Comparison of ENCODE assay signal across 5 cellular contexts in the genomic region with DNA sequence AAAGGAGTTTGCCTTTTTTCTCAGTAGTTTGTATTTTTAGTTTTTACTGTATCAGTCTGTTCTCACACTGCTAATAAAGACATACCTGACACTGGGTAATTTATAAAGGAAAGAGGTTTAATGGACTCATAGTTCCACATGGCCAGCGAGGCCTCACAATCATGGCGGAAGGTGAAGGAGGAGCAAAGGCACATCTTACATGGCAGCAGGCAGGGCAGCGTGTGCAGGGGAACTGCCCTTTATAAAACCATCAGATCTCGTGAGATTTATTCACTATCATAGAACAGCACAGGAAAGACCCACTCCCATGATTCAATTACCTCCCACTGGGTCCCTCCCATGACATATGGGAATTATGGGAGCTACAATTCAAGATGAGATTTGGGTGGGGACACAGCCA.
DNase-seq lines count a peak whose midpoint lies in the region; ATAC-seq, FAIRE-seq and TF ChIP-seq lines count a peak whose summit lies in the region.
"Not testable (repeated sequence)": the region's sequence is repeated elsewhere in the genome, so short reads cannot be mapped to it uniquely, and the experiment has no call there.

No MANE protein-coding gene starts in this region.

- not testable (repeated sequence) for H3K4me2 ChIP-seq in K562 (ENCODE audit: insufficient read depth, low read length)

- intact Hi-C loops in CD14-positive monocyte (cut with micrococcal nuclease) = loop anchor here in 1 of 2 donors (5.0 kb wide), 1 partner anchor 49 kb away; no protein-coding TSS in a partner anchor
- intact Hi-C loops in K562 (cut with micrococcal nuclease); dendritic cell treated with granulocyte-macrophage colony-stimulating factor and Interleukin-4, amounts not matched to agents 40 ng/mL and 50 ng/mL, for 4 days (cut with micrococcal nuclease): not testable (repeated sequence)
- intact Hi-C loops in sigmoid colon (cut with DNase I) = loop anchor here (5.0 kb wide), 1 partner anchor 144 kb away; no protein-coding TSS in a partner anchor

- H3K27ac Mint-ChIP-seq in CD14-positive monocyte = peak overlapping the region in 4 of 7 donors; percentile 9 to 62 (median 40)
- H3K27ac Mint-ChIP-seq in dendritic cell treated with granulocyte-macrophage colony-stimulating factor and Interleukin-4, amounts not matched to agents 40 ng/mL and 50 ng/mL, for 4 days = peak overlapping the region; percentile 53
- H3K27ac Mint-ChIP-seq in endothelial cell (ENCODE audit: unreplicated experiment) = not testable (repeated sequence)

- not testable (repeated sequence) for DNase-seq in CD14-positive monocyte (ENCODE audit: low spot score); K562 (ENCODE audit: extremely low read depth in 1 of 4, low spot score in 3 of 4); endothelial cell (ENCODE audit: low spot score); sigmoid colon

- not testable (repeated sequence) for H3K9ac ChIP-seq in K562 (ENCODE audit: insufficient read depth in 1 of 2, low read depth in 2 of 2, low read length in 2 of 2)

- H3K27me3 Mint-ChIP-seq in CD14-positive monocyte (ENCODE audit: low read depth in 3 of 3); dendritic cell treated with granulocyte-macrophage colony-stimulating factor and Interleukin-4, amounts not matched to agents 40 ng/mL and 50 ng/mL, for 4 days; endothelial cell (ENCODE audit: unreplicated experiment): not testable (repeated sequence)

- H3K36me3 Mint-ChIP-seq in CD14-positive monocyte = peaks cover 52 to 76% of the 10 kb centered on the region in 2 donors
- peaks cover 67% of the 10 kb centered on the region for H3K36me3 Mint-ChIP-seq in dendritic cell treated with granulocyte-macrophage colony-stimulating factor and Interleukin-4, amounts not matched to agents 40 ng/mL and 50 ng/mL, for 4 days (ENCODE audit: low read depth)
- H3K36me3 Mint-ChIP-seq in endothelial cell (ENCODE audit: low read depth, unreplicated experiment) = peaks cover 11% of the 10 kb centered on the region

- H3K36me3 ChIP-seq in K562 (ENCODE audit: control insufficient read depth, insufficient read depth, low read length) = not testable (repeated sequence)
- peaks cover 4 to 23% (median 13%) of the 10 kb centered on the region in 4 donors for H3K36me3 ChIP-seq in sigmoid colon

- H3K4me3 ChIP-seq in K562, sigmoid colon: not testable (repeated sequence)

- H2AFZ ChIP-seq in K562 (ENCODE audit: low read depth, low read length) = not testable (repeated sequence)

- not testable (repeated sequence) for H3K9me3 ChIP-seq in K562 (replicated peaks; ENCODE audit: control insufficient read depth, insufficient read depth, low read depth, low read length); sigmoid colon

- CTCF ChIA-PET in K562 (lab: Yijun Ruan, JAX; ENCODE audit: low intra/inter-chr PET ratio) = interaction anchor here (0.5 kb wide), 1 partner anchor 292 kb away, joined by 3 read pairs; no protein-coding TSS in a partner anchor

- peaks cover 8 to 11% of the 10 kb centered on the region in 2 experiments; a peak in 4 of 5 replicates for H3K27me3 ChIP-seq in K562 (ENCODE audit: control insufficient read depth in 2 of 2, insufficient read depth in 2 of 2, low read length in 2 of 2)
- not testable (repeated sequence) for H3K27me3 ChIP-seq in sigmoid colon

- not testable (repeated sequence) for H4K20me1 ChIP-seq in K562 (replicated peaks; ENCODE audit: control insufficient read depth, insufficient read depth, low read length)

- not testable (repeated sequence) for BruUV-seq in K562 (replicated peaks; lab: Mats Ljungman, UMichigan)

- TF ChIP-seq EP300 in K562 (IDR thresholded peaks at IDR 0.05; ENCODE audit: low read length); sigmoid colon (IDR thresholded peaks at IDR 0.05): not testable (repeated sequence)

- H3K4me1 Mint-ChIP-seq in CD14-positive monocyte = peaks cover 25% of the 10 kb centered on the region
- peaks cover 43% of the 10 kb centered on the region for H3K4me1 Mint-ChIP-seq in dendritic cell treated with granulocyte-macrophage colony-stimulating factor and Interleukin-4, amounts not matched to agents 40 ng/mL and 50 ng/mL, for 4 days (ENCODE audit: low read depth)
- not testable (repeated sequence) for H3K4me1 Mint-ChIP-seq in endothelial cell (ENCODE audit: unreplicated experiment)

- H3K4me1 ChIP-seq in K562 (replicated peaks in 1 of 2; ENCODE audit: control insufficient read depth in 2 of 2, insufficient read depth in 2 of 2, low read length in 2 of 2) = not testable (repeated sequence)
- H3K4me1 ChIP-seq in sigmoid colon = peaks cover 0 to 82% (median 53%) of the 10 kb centered on the region in 4 donors

- TF ChIP-seq RAD21 in K562 (CRISPR knock-in tag; conservative IDR thresholded peaks at IDR 0.05 in 1 of 2, IDR thresholded peaks at IDR 0.05 in 1 of 2) = not testable (repeated sequence)

- not testable (repeated sequence) for H3K9me1 ChIP-seq in K562 (ENCODE audit: control insufficient read depth, insufficient read depth, low read length)

- H3K27ac ChIP-seq in K562 (ENCODE audit: extremely low read depth, low read depth, low read length) = not testable (repeated sequence)
- peak overlapping the region in 3 of 4 donors; percentile 78 to 88 (median 83) for H3K27ac ChIP-seq in sigmoid colon

- TF ChIP-seq CTCF in CD14-positive monocyte (IDR thresholded peaks at IDR 0.05); K562 (IDR thresholded peaks at IDR 0.05 in 2 of 3, conservative IDR thresholded peaks at IDR 0.05 in 1 of 3; ENCODE audit: insufficient read depth in 2 of 3, low read depth in 1 of 3, low read length in 3 of 3); endothelial cell (IDR thresholded peaks at IDR 0.05; ENCODE audit: unreplicated experiment); sigmoid colon (IDR thresholded peaks at IDR 0.05): not testable (repeated sequence)

- POLR2A ChIA-PET in K562 (lab: Yijun Ruan, JAX) = interaction anchor here (1.3 kb wide), 1 partner anchor 13 kb away, joined by 3 read pairs; no protein-coding TSS in a partner anchor

- H3K79me2 ChIP-seq in K562 (ENCODE audit: control insufficient read depth, insufficient read depth, low read length) = not testable (repeated sequence)

- in situ Hi-C loops in K562 (cut with MboI) = not testable (repeated sequence)

- H3K4me3 Mint-ChIP-seq in CD14-positive monocyte; dendritic cell treated with granulocyte-macrophage colony-stimulating factor and Interleukin-4, amounts not matched to agents 40 ng/mL and 50 ng/mL, for 4 days: not testable (repeated sequence)
- peak overlapping the region; percentile 52 for H3K4me3 Mint-ChIP-seq in endothelial cell (ENCODE audit: unreplicated experiment)

- ATAC-seq in K562 = not testable (repeated sequence)

- TF ChIP-seq POLR2A in K562 (conservative IDR thresholded peaks at IDR 0.05); sigmoid colon (IDR thresholded peaks at IDR 0.05): not testable (repeated sequence)

- whole genome bisulfite sequencing in K562 (ENCODE audit: insufficient coverage, low coverage, missing lambda C conversion rate) = 31% methylated on average over 4 of the region's 4 CpGs
- WGBS in sigmoid colon, 2 donors = 96 to 97% methylated on average over 4 of the region's 4 CpGs

- not testable (repeated sequence) for FAIRE-seq in K562 (lab: Jason Lieb, UNC)

- not testable (repeated sequence) for H3K9me3 Mint-ChIP-seq in CD14-positive monocyte; dendritic cell treated with granulocyte-macrophage colony-stimulating factor and Interleukin-4, amounts not matched to agents 40 ng/mL and 50 ng/mL, for 4 days; endothelial cell (ENCODE audit: unreplicated experiment)

TF ChIP-seq in K562, 482 proteins besides CTCF, POLR2A, EP300 and RAD21:
- TF ChIP-seq ZNF431 (CRISPR knock-in tag; IDR thresholded peaks at IDR 0.05) = peak; percentile 93
